8 cellular contexts compared by ENCODE assay signal in genomic region chr4:121711263-121712000, GRCh38. TPM values are rescaled to one million over a fixed set of nuclear protein-coding genes. Genes with fewer than 3 reads are reported as not detected.
A peak's percentile ranks its signal among the peaks of the same experiment; 100 is the strongest.
DNase-seq lines count a peak whose midpoint lies in the region; ATAC-seq and TF ChIP-seq lines count a peak whose summit lies in the region.

No MANE protein-coding gene starts in this region.

- POLR2A ChIA-PET in BJ (lab: Charles Lee): interaction anchor here (1.3 kb wide), 1 partner anchor 15 kb away, joined by 10 read pairs; the partner anchor contains the start of gene ANXA5

- no peaks in the 10 kb centered on the region for H3K27me3 ChIP-seq in BJ (ENCODE audit: control insufficient read depth, insufficient read depth, low read length)
- peaks cover 0 to 29% (median 7%) of the 10 kb centered on the region in 7 donors for H3K27me3 ChIP-seq in spleen (replicated peaks in 1 of 7)

- no peaks in the 10 kb centered on the region for H3K9me3 ChIP-seq in spleen

- TF ChIP-seq POLR2A in spleen (IDR thresholded peaks at IDR 0.05): no peak

- no peak for TF ChIP-seq CTCF in BJ (IDR thresholded peaks at IDR 0.05; ENCODE audit: insufficient read depth, low read depth, low read length)
- TF ChIP-seq CTCF in choroid plexus epithelial cell (conservative IDR thresholded peaks at IDR 0.05; ENCODE audit: low read depth, low read length): no peak
- no peak for TF ChIP-seq CTCF in spleen (IDR thresholded peaks at IDR 0.05 in 8 of 11, conservative IDR thresholded peaks at IDR 0.05 in 3 of 11)

- 7 to 17% (median 10%) methylated on average over 18 of the region's 18 CpGs for WGBS in spleen, 5 donors

- CTCF ChIA-PET in BJ (lab: Yijun Ruan, JAX): interaction anchor here (0.7 to 2.4 kb wide), 5 partner anchors 10 to 42 kb away, joined by 3 to 7 read pairs (median 3); partner anchors contain the start of gene ANXA5

- intact Hi-C loops in spleen (cut with DNase I; ENCODE audit: low total_unique reads): no loop called here

- H3K4me3 ChIP-seq in BJ (ENCODE audit: low read depth, low read length) (peak overlapping the region; percentile 27; the same call in 1 of the 2 replicates), choroid plexus epithelial cell (ENCODE audit: low read depth, low read length) (peak overlapping the region; percentile 32), spleen (peak overlapping the region in 2 of 8 donors; percentile 1 to 25)

- peak; percentile 84 for DNase-seq in BJ (ENCODE audit: low read depth)
- DNase-seq in RKO (ENCODE audit: low spot score): peak; percentile 95
- peak; percentile 97 for DNase-seq in choroid plexus epithelial cell (ENCODE audit: low read depth)
- peak; percentile 95 for DNase-seq in kidney tubule cell (ENCODE audit: low spot score)
- DNase-seq in spleen: peak; percentile 78
- DNase-seq in NCI-H2196 (lab: John Stamatoyannopoulos, UW; ENCODE audit: unreplicated experiment): no peak

- H3K27ac ChIP-seq in spleen: peak overlapping the region in 4 of 8 donors; percentile 16 to 60 (median 36)

- H3K4me1 ChIP-seq in spleen: peaks cover 0 to 14% (median 3%) of the 10 kb centered on the region in 6 donors

- ATAC-seq in GM19043 (IDR thresholded peaks at IDR 0.05; ENCODE audit: low read depth, unreplicated experiment) (peak; percentile 81), HG03103 (IDR thresholded peaks at IDR 0.05; ENCODE audit: low read depth, unreplicated experiment) (peak; percentile 85)

- H3K36me3 ChIP-seq in BJ (ENCODE audit: control insufficient read depth, insufficient read depth, low read length) (no peaks in the 10 kb centered on the region), spleen (no peaks in the 10 kb centered on the region)

RNA-seq across cellular contexts. Expression of gene ANXA5, which starts 14.7 kb away (rescaled TPM):
- polyA plus RNA-seq in BJ (2011; rRNA removed): 591 and 1,019 TPM in 2 replicates
- polyA minus RNA-seq in BJ (2011; rRNA and poly(A)+ RNA removed): 217 and 227 TPM in 2 replicates
- total RNA-seq in spleen: 100 to 1,000 TPM; 189 to 269 (median 231) TPM
- polyA plus RNA-seq in spleen: 100 to 1,000 TPM; 118 to 220 (median 175) TPM

RNA-seq across cellular contexts. Expression of gene SMIM43, which starts 53.5 kb away (rescaled TPM):
- polyA plus RNA-seq in BJ (2011; rRNA removed) (0.27 and 0.47 TPM in 2 replicates), spleen (under 1 TPM; 0.13 to 0.35 (median 0.29) TPM)
- 0.10 and 0.28 TPM in 2 replicates for polyA minus RNA-seq in BJ (2011; rRNA and poly(A)+ RNA removed)
- 1 to 10 TPM in 1 of 7 donors, under 1 TPM in 2, not detected in 4; 0.32 to 1.5 (median 0.52) TPM for total RNA-seq in spleen
